In genomic region chr3:151765685-151766084, GRCh38 we compare ENCODE assay signal across 16 cellular contexts. TPM values are rescaled to one million over a fixed set of nuclear protein-coding genes. Genes with fewer than 3 reads are reported as not detected.
DNase-seq lines count a peak whose midpoint lies in the region; ATAC-seq lines count a peak whose summit lies in the region.
"Had no signal": no experiment of that assay in that cellular context is flagged by ENCODE, and none has a peak within 500 bp of the region (broad histone marks: within the 10 kb centered on the region; RNA-seq: fewer than 3 reads in every experiment).

No MANE protein-coding gene starts in this region.

- H3K27ac ChIP-seq in right cardiac atrium (ENCODE audit: low read length), result no peak overlapping the region

- no peak overlapping the region for H3K4me3 ChIP-seq in right cardiac atrium (ENCODE audit: low read length)

- H3K27me3 ChIP-seq in right cardiac atrium (ENCODE audit: control insufficient read depth, insufficient read depth), result no peaks in the 10 kb centered on the region

- ATAC-seq in right cardiac atrium, result no peak
- ATAC-seq: CD8-positive, alpha-beta T cell had no signal

- intact Hi-C loops in right cardiac atrium (cut with DNase I), result no loop called here

- no peaks in the 10 kb centered on the region for H3K9me3 ChIP-seq in right cardiac atrium (ENCODE audit: control insufficient read depth, low read length)

- no peaks in the 10 kb centered on the region for H3K4me1 ChIP-seq in right cardiac atrium (ENCODE audit: control insufficient read depth, insufficient read depth, low read length)

- peak; percentile 74 for DNase-seq in ELR (ENCODE audit: low read depth)
- peak; percentile 4 for DNase-seq in NCI-H226
- peak; percentile 62 for DNase-seq in dermis blood vessel endothelial cell
- DNase-seq in lung microvascular endothelial cell (ENCODE audit: low read depth in 2 of 2), result peak; percentile 46 to 69
- DNase-seq in cerebellum (ENCODE audit: low spot score), result no peak
- DNase-seq in right cardiac atrium, result no peak
- no peak for DNase-seq in NCI-H446 (lab: John Stamatoyannopoulos, UW)
- DNase-seq: CD8-positive, alpha-beta T cell; DMS79 treated with DMSO at 0.1 percent for 48 hours; KBM-7; NCI-H1417 treated with DMSO at 0.1 percent for 48 hours; NCI-H2029; NCI-H510A treated with DMSO at 0.1 percent for 48 hours; NCI-H82; SHP77 treated with DMSO at 0.1 percent for 48 hours had no signal

RNA-seq across cellular contexts. Expression of gene AADACL2, which starts 32.0 kb away (rescaled TPM):
- not detected in 2 replicates for total RNA-seq in dermis blood vessel endothelial cell
- not detected in 2 replicates for total RNA-seq in lung microvascular endothelial cell
- total RNA-seq in cerebellum, result not detected
- total RNA-seq in right cardiac atrium, result not detected
- 0.05 TPM for polyA plus RNA-seq in right cardiac atrium
- total RNA-seq: CD8-positive, alpha-beta T cell had no signal
- polyA plus RNA-seq: BJ had no signal

RNA-seq across cellular contexts. Expression of gene AADAC, which starts 48.2 kb away (rescaled TPM):
- 0.19 TPM in 1 of 2 replicates, not detected in the other for total RNA-seq in dermis blood vessel endothelial cell
- under 0.01 TPM in 2 replicates for total RNA-seq in lung microvascular endothelial cell
- not detected for total RNA-seq in cerebellum
- under 1 TPM in 3 of 4 donors, not detected in 1; 0.17 to 0.44 (median 0.42) TPM for total RNA-seq in right cardiac atrium
- not detected for polyA plus RNA-seq in right cardiac atrium
- total RNA-seq: CD8-positive, alpha-beta T cell had no signal
- polyA plus RNA-seq: BJ had no signal

Comparison
In these comparisons a context has a peak if more than half of its experiments do, and no peak if none do; other contexts are left out.
1. DNase-seq: peak in ELR (single experiment), NCI-H226 (single experiment), dermis blood vessel endothelial cell (single experiment) and lung microvascular endothelial cell (2 of 2); none in cerebellum (single experiment), right cardiac atrium (0 of 3) and NCI-H446 (0 of 2).